Comparison of ENCODE assay signal across 29 cellular contexts in genomic region chr16:86983621-86984020, GRCh38.
"Had no signal": no experiment of that assay in that cellular context is flagged by ENCODE, and none has a peak within 500 bp of the region (broad histone marks: within the 10 kb centered on the region; RNA-seq: fewer than 3 reads in every experiment).

No MANE protein-coding gene starts in this region.

- H3K4me1 Mint-ChIP-seq: activated CD4-positive, alpha-beta T cell treated with anti-CD3 and anti-CD28 coated beads for 36 hours; activated CD4-positive, alpha-beta T cell treated with anti-CD3 and anti-CD28 coated beads, Interleukin-2, amount 10 ng/mL, durations not matched to agents 24 days and 14 days; activated CD8-positive, alpha-beta memory T cell treated with anti-CD3 and anti-CD28 coated beads, Interleukin-2, amount 10 ng/mL, durations not matched to agents 7 days and 5 days; activated naive CD4-positive, alpha-beta T cell treated with anti-CD3 and anti-CD28 coated beads, Interleukin-2, amount 50 U/mL, for 24 hours; activated naive CD8-positive, alpha-beta T cell treated with anti-CD3 and anti-CD28 coated beads for 36 hours; activated naive CD8-positive, alpha-beta T cell treated with anti-CD3 and anti-CD28 coated beads, Interleukin-2, amount 50 U/mL, for 24 hours; T-cell had no signal

- H3K27ac Mint-ChIP-seq: activated CD4-positive, alpha-beta memory T cell treated with anti-CD3 and anti-CD28 coated beads for 36 hours; activated CD4-positive, alpha-beta T cell treated with anti-CD3 and anti-CD28 coated beads for 36 hours; activated CD4-positive, alpha-beta T cell treated with anti-CD3 and anti-CD28 coated beads, Interleukin-2, amount 10 ng/mL, durations not matched to agents 24 days and 14 days; activated CD8-positive, alpha-beta memory T cell treated with anti-CD3 and anti-CD28 coated beads, Interleukin-2, amount 10 ng/mL, durations not matched to agents 7 days and 5 days; activated CD8-positive, alpha-beta T cell treated with anti-CD3 and anti-CD28 coated beads, Interleukin-2, amount 10 ng/mL, durations not matched to agents 7 days and 5 days; activated naive CD4-positive, alpha-beta T cell treated with anti-CD3 and anti-CD28 coated beads for 36 hours; activated naive CD4-positive, alpha-beta T cell treated with anti-CD3 and anti-CD28 coated beads, Interleukin-2, amount 50 U/mL, for 24 hours; activated naive CD8-positive, alpha-beta T cell treated with anti-CD3 and anti-CD28 coated beads for 36 hours; activated naive CD8-positive, alpha-beta T cell treated with anti-CD3 and anti-CD28 coated beads, Interleukin-2, amount 50 U/mL, for 24 hours; T-cell had no signal

- DNase-seq: activated CD4-positive, alpha-beta memory T cell treated with anti-CD3 and anti-CD28 coated beads for 36 hours; activated CD4-positive, alpha-beta T cell treated with anti-CD3 and anti-CD28 coated beads for 36 hours; activated CD4-positive, alpha-beta T cell treated with anti-CD3 and anti-CD28 coated beads, Interleukin-2, amount 10 ng/mL, durations not matched to agents 24 days and 14 days; activated CD4-positive, CD25-positive, alpha-beta regulatory T cell; activated CD4-positive, CD25-positive, alpha-beta regulatory T cell treated with anti-CD3 and anti-CD28 coated beads, Interleukin-2, amount 50 U/mL, for 72 hours; activated CD8-positive, alpha-beta memory T cell treated with anti-CD3 and anti-CD28 coated beads, Interleukin-2, amount 10 ng/mL, durations not matched to agents 7 days and 5 days; activated CD8-positive, alpha-beta memory T cell treated with anti-CD3 and anti-CD28 coated beads, Interleukin-2, amount 50 U/mL, for 4 hours; activated CD8-positive, alpha-beta T cell treated with anti-CD3 and anti-CD28 coated beads, Interleukin-2, amount 10 ng/mL, durations not matched to agents 7 days and 5 days; activated naive CD4-positive, alpha-beta T cell treated with anti-CD3 and anti-CD28 coated beads for 36 hours; activated naive CD8-positive, alpha-beta T cell treated with anti-CD3 and anti-CD28 coated beads for 36 hours; activated naive CD8-positive, alpha-beta T cell treated with anti-CD3 and anti-CD28 coated beads, Interleukin-2, amount 50 U/mL, for 24 hours; activated T-cell treated with anti-CD3 and anti-CD28 coated beads, Interleukin-2, amount 50 U/mL, for 1 hour; activated T-cell treated with anti-CD3 and anti-CD28 coated beads, Interleukin-2, amount 50 U/mL, for 48 hours; adrenal gland; amygdala; body of pancreas; caudate nucleus; effector CD8-positive, alpha-beta T cell; esophagus squamous epithelium; foreskin melanocyte; SW 1271; T-cell; T-helper 2 cell had no signal

- H3K4me1 ChIP-seq: adrenal gland, body of pancreas, esophagus squamous epithelium, gastroesophageal sphincter had no signal

- FAIRE-seq: colon, endometrium, endothelial cell of umbilical vein had no signal

- H3K4me3 Mint-ChIP-seq: activated CD4-positive, alpha-beta memory T cell treated with anti-CD3 and anti-CD28 coated beads for 36 hours; activated CD4-positive, alpha-beta T cell treated with anti-CD3 and anti-CD28 coated beads for 36 hours; activated CD4-positive, alpha-beta T cell treated with anti-CD3 and anti-CD28 coated beads, Interleukin-2, amount 10 ng/mL, durations not matched to agents 24 days and 14 days; activated CD8-positive, alpha-beta memory T cell treated with anti-CD3 and anti-CD28 coated beads, Interleukin-2, amount 10 ng/mL, durations not matched to agents 7 days and 5 days; activated CD8-positive, alpha-beta T cell treated with anti-CD3 and anti-CD28 coated beads, Interleukin-2, amount 10 ng/mL, durations not matched to agents 7 days and 5 days; activated naive CD4-positive, alpha-beta T cell treated with anti-CD3 and anti-CD28 coated beads for 36 hours; activated naive CD4-positive, alpha-beta T cell treated with anti-CD3 and anti-CD28 coated beads, Interleukin-2, amount 50 U/mL, for 24 hours; activated naive CD8-positive, alpha-beta T cell treated with anti-CD3 and anti-CD28 coated beads for 36 hours; activated naive CD8-positive, alpha-beta T cell treated with anti-CD3 and anti-CD28 coated beads, Interleukin-2, amount 50 U/mL, for 24 hours; T-cell had no signal

- H3K36me3 Mint-ChIP-seq: activated CD4-positive, alpha-beta memory T cell treated with anti-CD3 and anti-CD28 coated beads for 36 hours; activated CD8-positive, alpha-beta memory T cell treated with anti-CD3 and anti-CD28 coated beads, Interleukin-2, amount 10 ng/mL, durations not matched to agents 7 days and 5 days; activated naive CD4-positive, alpha-beta T cell treated with anti-CD3 and anti-CD28 coated beads, Interleukin-2, amount 50 U/mL, for 24 hours; activated naive CD8-positive, alpha-beta T cell treated with anti-CD3 and anti-CD28 coated beads for 36 hours; T-cell had no signal

- H3K4me3 ChIP-seq: adrenal gland, body of pancreas, esophagus squamous epithelium, gastroesophageal sphincter had no signal

- H3K36me3 ChIP-seq: adrenal gland, esophagus squamous epithelium, gastroesophageal sphincter had no signal

- H3K27me3 Mint-ChIP-seq: activated CD4-positive, alpha-beta memory T cell treated with anti-CD3 and anti-CD28 coated beads for 36 hours; activated CD4-positive, alpha-beta T cell treated with anti-CD3 and anti-CD28 coated beads, Interleukin-2, amount 10 ng/mL, durations not matched to agents 24 days and 14 days; activated CD8-positive, alpha-beta memory T cell treated with anti-CD3 and anti-CD28 coated beads, Interleukin-2, amount 10 ng/mL, durations not matched to agents 7 days and 5 days; activated naive CD4-positive, alpha-beta T cell treated with anti-CD3 and anti-CD28 coated beads, Interleukin-2, amount 50 U/mL, for 24 hours had no signal

- H3K27me3 ChIP-seq: adrenal gland, body of pancreas had no signal

- H3K9me3 ChIP-seq: adrenal gland, body of pancreas, esophagus squamous epithelium, gastroesophageal sphincter had no signal

- H3K27ac ChIP-seq: adrenal gland, body of pancreas, epithelial cell of prostate, esophagus squamous epithelium, gastroesophageal sphincter had no signal

- H3K9me3 Mint-ChIP-seq: activated CD4-positive, alpha-beta memory T cell treated with anti-CD3 and anti-CD28 coated beads for 36 hours; activated CD4-positive, alpha-beta T cell treated with anti-CD3 and anti-CD28 coated beads, Interleukin-2, amount 10 ng/mL, durations not matched to agents 24 days and 14 days; activated naive CD4-positive, alpha-beta T cell treated with anti-CD3 and anti-CD28 coated beads for 36 hours; activated naive CD4-positive, alpha-beta T cell treated with anti-CD3 and anti-CD28 coated beads, Interleukin-2, amount 50 U/mL, for 24 hours; activated naive CD8-positive, alpha-beta T cell treated with anti-CD3 and anti-CD28 coated beads for 36 hours; activated naive CD8-positive, alpha-beta T cell treated with anti-CD3 and anti-CD28 coated beads, Interleukin-2, amount 50 U/mL, for 24 hours; T-cell had no signal
